Comparison of ENCODE assay signal across 8 cellular contexts in the genomic region with DNA sequence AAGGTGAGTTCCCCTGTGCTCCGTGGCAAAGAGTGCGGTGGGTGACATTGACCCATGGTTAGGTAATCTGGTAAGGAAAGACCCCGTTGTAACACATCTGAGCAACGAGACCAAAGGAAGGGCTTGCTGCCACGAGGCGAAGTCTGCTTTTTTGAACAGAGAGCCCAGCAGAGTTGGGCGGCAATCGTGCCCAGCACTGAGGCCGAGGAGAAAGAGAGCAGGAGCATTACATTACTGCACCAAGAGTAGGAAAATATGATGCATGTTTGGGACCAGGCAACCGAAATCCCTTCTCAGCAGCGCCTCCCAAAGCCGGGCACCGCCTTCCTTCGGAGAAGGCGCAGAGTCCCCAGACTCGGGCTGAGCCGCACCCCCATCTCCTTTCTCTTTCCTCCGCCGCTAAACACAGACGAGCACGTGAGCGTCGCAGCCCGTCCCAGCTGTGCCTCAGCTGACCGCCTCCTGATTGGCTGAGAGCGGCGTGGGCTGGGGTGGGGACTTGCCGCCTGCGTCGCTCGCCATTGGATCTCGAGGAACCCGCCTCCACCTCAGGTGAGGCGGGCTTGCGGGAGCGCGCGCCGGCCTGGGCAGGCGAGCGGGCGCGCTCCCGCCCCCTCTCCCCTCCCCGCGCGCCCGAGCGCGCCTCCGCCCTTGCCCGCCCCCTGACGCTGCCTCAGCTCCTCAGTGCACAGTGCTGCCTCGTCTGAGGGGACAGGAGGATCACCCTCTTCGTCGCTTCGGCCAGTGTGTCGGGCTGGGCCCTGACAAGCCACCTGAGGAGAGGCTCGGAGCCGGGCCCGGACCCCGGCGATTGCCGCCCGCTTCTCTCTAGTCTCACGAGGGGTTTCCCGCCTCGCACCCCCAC. TPM values are rescaled to one million over a fixed set of nuclear protein-coding genes. Genes with fewer than 3 reads are reported as not detected.
A peak's percentile ranks its signal among the peaks of the same experiment; 100 is the strongest.
DNase-seq lines count a peak whose midpoint lies in the region; ATAC-seq and TF ChIP-seq lines count a peak whose summit lies in the region.

Gene HIF1A, plus strand, starts transcription at position 684 of the 865 bp plus-strand sequence. CDS start 292 bp downstream, outside the sequence.

- DNase-seq in EL: peak; percentile 99
- peak; percentile 99 for DNase-seq in H4 (ENCODE audit: low spot score)
- DNase-seq in LoVo (ENCODE audit: low spot score): peak; percentile 98
- peak; percentile 99 for DNase-seq in RWPE2 (ENCODE audit: low spot score)
- peak; percentile 95 for DNase-seq in activated T-helper 9 cell treated with anti-CD3 and anti-CD28 coated beads, Interleukin-2, amount 50 U/mL, for 16 hours (ENCODE audit: low read depth)
- peak; percentile 99 for DNase-seq in fibroblast of mammary gland (ENCODE audit: low read depth)
- peak; percentile 85 to 98 (median 96) for DNase-seq in naive thymus-derived CD8-positive, alpha-beta T cell
- DNase-seq in stimulated activated naive CD4-positive, alpha-beta T cell (lab: John Stamatoyannopoulos, UW): peak; percentile 88 to 96 (median 95)

- H3K36me3 ChIP-seq in RWPE2 (ENCODE audit: low read depth): peaks cover 45% of the 10 kb centered on the region

- H3K4me3 ChIP-seq in RWPE2 (ENCODE audit: severe bottlenecking) (peak within 1 kb of the TSS; percentile 80), fibroblast of mammary gland (ENCODE audit: control insufficient read depth, low read depth, low read length) (peak within 1 kb of the TSS; percentile 89)

- H3K27ac ChIP-seq in RWPE2 (ENCODE audit: poor library complexity, severe bottlenecking): peak within 1 kb of the TSS; percentile 93

- H3K36me3 Mint-ChIP-seq in naive thymus-derived CD8-positive, alpha-beta T cell: peaks cover 0 to 5% (median 4%) of the 10 kb centered on the region in 3 donors

- no peaks in the 10 kb centered on the region for H3K27me3 Mint-ChIP-seq in naive thymus-derived CD8-positive, alpha-beta T cell

- H3K27me3 ChIP-seq in RWPE2 (ENCODE audit: insufficient read depth, poor library complexity, severe bottlenecking): no peaks in the 10 kb centered on the region

- ATAC-seq in RWPE2 (ENCODE audit: low read depth): peak; percentile 85
- ATAC-seq in naive thymus-derived CD8-positive, alpha-beta T cell: peak; percentile 93 to 95

- H3K9me3 Mint-ChIP-seq in naive thymus-derived CD8-positive, alpha-beta T cell: no peaks in the 10 kb centered on the region

- no peaks in the 10 kb centered on the region for H3K9me3 ChIP-seq in RWPE2 (ENCODE audit: severe bottlenecking)

- peak within 1 kb of the TSS; percentile 95 to 99 (median 99) for H3K27ac Mint-ChIP-seq in naive thymus-derived CD8-positive, alpha-beta T cell

- TF ChIP-seq CTCF in RWPE2 (IDR thresholded peaks at IDR 0.05; ENCODE audit: poor library complexity, severe bottlenecking): peak; percentile 67
- TF ChIP-seq CTCF in fibroblast of mammary gland (conservative IDR thresholded peaks at IDR 0.05; ENCODE audit: control insufficient read depth, insufficient read depth, low read depth, low read length): peak; percentile 37

- peak within 1 kb of the TSS; percentile 92 to 99 (median 96) for H3K4me3 Mint-ChIP-seq in naive thymus-derived CD8-positive, alpha-beta T cell

- peaks cover 8% of the 10 kb centered on the region for H3K4me1 ChIP-seq in RWPE2 (ENCODE audit: insufficient read depth, poor library complexity, severe bottlenecking)

- peaks cover 25 to 63% (median 54%) of the 10 kb centered on the region in 4 donors for H3K4me1 Mint-ChIP-seq in naive thymus-derived CD8-positive, alpha-beta T cell

- POLR2A ChIA-PET in naive thymus-derived CD8-positive, alpha-beta T cell (lab: Charles Lee): interaction anchor here (0.5 to 3.6 kb wide), 29 partner anchors 9 to 1946 kb away, joined by 3 to 35 read pairs (median 4); partner anchors contain the start of genes SNAPC1 and WDR89

RNA-seq across cellular contexts. Expression of gene HIF1A, which starts in this region (rescaled TPM):
- 168 and 242 TPM in 2 replicates for total RNA-seq in H4 (2014; rRNA removed; shearing (Covaris generic))
- 10 to 100 TPM; 91.4 to 97.5 TPM for total RNA-seq in naive thymus-derived CD8-positive, alpha-beta T cell
- 10 to 100 TPM; 51.7 to 63.5 (median 54.4) TPM for polyA plus RNA-seq in naive thymus-derived CD8-positive, alpha-beta T cell

Comparison
In these comparisons a context has a peak if more than half of its experiments do, and no peak if none do; other contexts are left out.
1. Peak in every context shown above with its lines: DNase-seq, ATAC-seq, H3K4me3 ChIP-seq and H3K27ac ChIP-seq.